8 cellular contexts compared by ENCODE assay signal in the genomic region with DNA sequence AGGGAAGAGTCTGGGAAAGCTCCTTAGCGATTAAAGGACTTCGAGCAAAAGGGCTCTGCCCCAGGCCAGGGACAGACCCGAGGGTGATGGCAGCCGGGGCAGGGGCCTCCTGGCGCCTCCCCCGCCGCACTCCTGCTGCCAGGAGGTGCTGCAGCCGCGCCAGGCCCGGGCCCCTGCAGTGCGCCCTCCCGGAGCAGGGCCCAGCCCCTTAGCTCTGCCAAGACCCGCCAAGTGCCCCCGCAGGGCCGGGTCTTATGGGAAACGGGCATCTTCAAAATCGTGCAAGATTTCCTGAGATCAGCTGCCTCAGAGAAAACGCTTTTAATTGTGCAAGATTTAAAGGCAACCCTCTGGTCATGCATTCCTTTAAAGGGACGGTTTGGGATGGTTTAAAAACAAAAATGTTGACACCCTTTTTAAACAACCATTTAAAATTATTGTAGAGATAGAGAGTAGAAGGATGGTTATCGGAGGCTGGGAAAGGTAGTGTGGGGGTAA. TPM values are rescaled to one million over a fixed set of nuclear protein-coding genes. Genes with fewer than 3 reads are reported as not detected.
A peak's percentile ranks its signal among the peaks of the same experiment; 100 is the strongest.
DNase-seq lines count a peak whose midpoint lies in the region; ATAC-seq and TF ChIP-seq lines count a peak whose summit lies in the region.

No MANE protein-coding gene starts in this region.

- peak; percentile 30 for ATAC-seq in HG03025 (IDR thresholded peaks at IDR 0.05; ENCODE audit: low FRiP score, unreplicated experiment)
- ATAC-seq in T-cell (replicated peaks in 1 of 4): peak; percentile 36 to 62 (median 56)
- peak; percentile 39 for ATAC-seq in omental fat pad (ENCODE audit: low FRiP score)

- no peaks in the 10 kb centered on the region for H3K9me3 Mint-ChIP-seq in T-cell

- peak; percentile 1 for DNase-seq in stimulated activated CD8-positive, alpha-beta memory T cell treated with anti-CD3 and anti-CD28 coated beads, Interleukin-12 subunit alpha, Interleukin-12 subunit beta, amount 100 ng/mL, for 24 hours (ENCODE audit: extremely low read depth)
- no peak for DNase-seq in stimulated activated CD8-positive, alpha-beta memory T cell treated with anti-CD3 and anti-CD28 coated beads, Interleukin-4, amount 100 ng/mL, for 48 hours
- DNase-seq in T-cell (peak in 8 of 34 experiments; percentile 1 to 51 (median 10)), fibroblast of pulmonary artery (ENCODE audit: low read depth) (peak; percentile 28), omental fat pad (ENCODE audit: low spot score) (no peak), AML-193 (lab: John Stamatoyannopoulos, UW) (no peak)
- no peak for DNase-seq in activated CD4-positive, alpha-beta T cell treated with anti-CD3 and anti-CD28 coated beads for 1 hour

- peak overlapping the region; percentile 81 to 87 (median 82) for H3K4me3 Mint-ChIP-seq in T-cell

- TF ChIP-seq CTCF in fibroblast of pulmonary artery (IDR thresholded peaks at IDR 0.05; ENCODE audit: low read length, missing control alignments): no peak
- no peak for TF ChIP-seq CTCF in omental fat pad (IDR thresholded peaks at IDR 0.05)

- H3K27ac Mint-ChIP-seq in T-cell: peak overlapping the region; percentile 83 to 85

- H3K4me3 ChIP-seq in fibroblast of pulmonary artery (replicated peaks; ENCODE audit: low read depth, low read length): peak overlapping the region; percentile 62

- CTCF ChIA-PET in T-cell (lab: Charles Lee): interaction anchor here in 1 of 2 donors (0.5 to 2.2 kb wide), 3 partner anchors 24 to 240 kb away, joined by 3 to 8 read pairs (median 3); no protein-coding TSS in a partner anchor

- peaks cover 6% of the 10 kb centered on the region for H3K36me3 Mint-ChIP-seq in T-cell

- H3K4me1 Mint-ChIP-seq in T-cell: peaks cover 26 to 29% (median 28%) of the 10 kb centered on the region in 3 donors

- H3K27me3 Mint-ChIP-seq in T-cell: peaks cover 0 to 9% of the 10 kb centered on the region in 2 donors

- POLR2A ChIA-PET in T-cell (lab: Charles Lee): interaction anchor here in 1 of 2 donors (0.6 kb wide), 1 partner anchor 86 kb away, joined by 3 read pairs; no protein-coding TSS in a partner anchor

RNA-seq across cellular contexts. Expression of gene CDC14B, which starts 52.4 kb away (rescaled TPM):
- total RNA-seq in T-cell: 10 to 100 TPM in 1 of 5 donors, 1 to 10 TPM in 4; 4.8 to 11.9 (median 7.2) TPM
- total RNA-seq in omental fat pad: 10 to 100 TPM; 14.4 to 40.5 (median 21.5) TPM

Comparison
In these comparisons a context has a peak if more than half of its experiments do, and no peak if none do; other contexts are left out.
1. DNase-seq: peak in stimulated activated CD8-positive, alpha-beta memory T cell treated with anti-CD3 and anti-CD28 coated beads, Interleukin-12 subunit alpha, Interleukin-12 subunit beta, amount 100 ng/mL, for 24 hours (single experiment) and fibroblast of pulmonary artery (single experiment); none in stimulated activated CD8-positive, alpha-beta memory T cell treated with anti-CD3 and anti-CD28 coated beads, Interleukin-4, amount 100 ng/mL, for 48 hours (single experiment), omental fat pad (single experiment), AML-193 (0 of 2) and activated CD4-positive, alpha-beta T cell treated with anti-CD3 and anti-CD28 coated beads for 1 hour (single experiment).
2. Peak in every context shown above with its lines, with median percentiles within 50 percentile points of each other: ATAC-seq.